ENCODE assay signal across 1 cellular context in the genomic region with DNA sequence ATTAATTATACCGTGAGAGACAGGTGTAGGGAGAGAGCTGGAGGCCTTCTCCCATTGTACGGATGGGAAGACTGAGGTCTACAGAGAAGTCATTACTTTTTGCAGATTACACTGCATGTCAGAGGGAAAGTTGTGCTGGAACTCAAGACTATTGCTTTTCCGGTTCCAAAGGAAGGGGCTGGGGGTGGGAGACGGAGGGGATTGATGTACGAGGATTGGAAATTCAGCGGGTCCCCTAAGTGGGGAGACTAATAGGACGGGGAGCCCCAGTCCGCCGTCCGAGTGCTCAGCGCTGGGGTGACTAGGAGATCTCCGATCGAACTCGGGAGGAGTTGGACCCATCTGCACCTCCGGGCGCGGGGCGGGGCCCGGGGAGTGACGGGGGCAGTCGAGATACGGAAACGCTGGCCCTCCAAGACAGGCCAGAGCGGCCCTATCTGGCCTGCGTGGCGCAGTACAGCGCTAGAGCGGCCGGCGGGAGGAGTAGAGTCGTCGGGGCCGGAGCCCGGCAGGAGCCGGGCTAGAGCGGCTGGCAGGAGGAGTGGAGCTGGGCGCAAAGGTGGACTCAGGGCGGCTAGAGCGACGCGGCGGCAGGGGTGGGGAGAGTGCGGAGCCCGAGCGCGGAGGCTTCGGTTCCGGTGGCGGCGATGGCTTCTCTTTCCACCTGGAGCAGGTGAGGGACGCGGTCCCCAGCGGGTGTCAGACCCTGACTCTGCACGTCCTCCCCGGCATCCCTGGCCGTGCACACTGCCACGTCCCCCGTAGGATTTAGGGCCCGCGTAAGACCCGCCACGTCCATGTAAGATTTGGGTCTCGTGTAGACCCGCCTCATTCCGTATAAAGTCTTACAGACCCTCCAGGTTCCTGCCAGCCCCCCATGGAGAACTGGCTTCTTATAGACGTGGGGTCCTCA.
TF ChIP-seq lines count a peak whose summit lies in the region.

No MANE protein-coding gene starts in this region.

TF ChIP-seq in K562, 482 proteins besides CTCF, POLR2A, EP300 and RAD21 (continued from another document and continues in another):
- TF ChIP-seq, protein P1, sequence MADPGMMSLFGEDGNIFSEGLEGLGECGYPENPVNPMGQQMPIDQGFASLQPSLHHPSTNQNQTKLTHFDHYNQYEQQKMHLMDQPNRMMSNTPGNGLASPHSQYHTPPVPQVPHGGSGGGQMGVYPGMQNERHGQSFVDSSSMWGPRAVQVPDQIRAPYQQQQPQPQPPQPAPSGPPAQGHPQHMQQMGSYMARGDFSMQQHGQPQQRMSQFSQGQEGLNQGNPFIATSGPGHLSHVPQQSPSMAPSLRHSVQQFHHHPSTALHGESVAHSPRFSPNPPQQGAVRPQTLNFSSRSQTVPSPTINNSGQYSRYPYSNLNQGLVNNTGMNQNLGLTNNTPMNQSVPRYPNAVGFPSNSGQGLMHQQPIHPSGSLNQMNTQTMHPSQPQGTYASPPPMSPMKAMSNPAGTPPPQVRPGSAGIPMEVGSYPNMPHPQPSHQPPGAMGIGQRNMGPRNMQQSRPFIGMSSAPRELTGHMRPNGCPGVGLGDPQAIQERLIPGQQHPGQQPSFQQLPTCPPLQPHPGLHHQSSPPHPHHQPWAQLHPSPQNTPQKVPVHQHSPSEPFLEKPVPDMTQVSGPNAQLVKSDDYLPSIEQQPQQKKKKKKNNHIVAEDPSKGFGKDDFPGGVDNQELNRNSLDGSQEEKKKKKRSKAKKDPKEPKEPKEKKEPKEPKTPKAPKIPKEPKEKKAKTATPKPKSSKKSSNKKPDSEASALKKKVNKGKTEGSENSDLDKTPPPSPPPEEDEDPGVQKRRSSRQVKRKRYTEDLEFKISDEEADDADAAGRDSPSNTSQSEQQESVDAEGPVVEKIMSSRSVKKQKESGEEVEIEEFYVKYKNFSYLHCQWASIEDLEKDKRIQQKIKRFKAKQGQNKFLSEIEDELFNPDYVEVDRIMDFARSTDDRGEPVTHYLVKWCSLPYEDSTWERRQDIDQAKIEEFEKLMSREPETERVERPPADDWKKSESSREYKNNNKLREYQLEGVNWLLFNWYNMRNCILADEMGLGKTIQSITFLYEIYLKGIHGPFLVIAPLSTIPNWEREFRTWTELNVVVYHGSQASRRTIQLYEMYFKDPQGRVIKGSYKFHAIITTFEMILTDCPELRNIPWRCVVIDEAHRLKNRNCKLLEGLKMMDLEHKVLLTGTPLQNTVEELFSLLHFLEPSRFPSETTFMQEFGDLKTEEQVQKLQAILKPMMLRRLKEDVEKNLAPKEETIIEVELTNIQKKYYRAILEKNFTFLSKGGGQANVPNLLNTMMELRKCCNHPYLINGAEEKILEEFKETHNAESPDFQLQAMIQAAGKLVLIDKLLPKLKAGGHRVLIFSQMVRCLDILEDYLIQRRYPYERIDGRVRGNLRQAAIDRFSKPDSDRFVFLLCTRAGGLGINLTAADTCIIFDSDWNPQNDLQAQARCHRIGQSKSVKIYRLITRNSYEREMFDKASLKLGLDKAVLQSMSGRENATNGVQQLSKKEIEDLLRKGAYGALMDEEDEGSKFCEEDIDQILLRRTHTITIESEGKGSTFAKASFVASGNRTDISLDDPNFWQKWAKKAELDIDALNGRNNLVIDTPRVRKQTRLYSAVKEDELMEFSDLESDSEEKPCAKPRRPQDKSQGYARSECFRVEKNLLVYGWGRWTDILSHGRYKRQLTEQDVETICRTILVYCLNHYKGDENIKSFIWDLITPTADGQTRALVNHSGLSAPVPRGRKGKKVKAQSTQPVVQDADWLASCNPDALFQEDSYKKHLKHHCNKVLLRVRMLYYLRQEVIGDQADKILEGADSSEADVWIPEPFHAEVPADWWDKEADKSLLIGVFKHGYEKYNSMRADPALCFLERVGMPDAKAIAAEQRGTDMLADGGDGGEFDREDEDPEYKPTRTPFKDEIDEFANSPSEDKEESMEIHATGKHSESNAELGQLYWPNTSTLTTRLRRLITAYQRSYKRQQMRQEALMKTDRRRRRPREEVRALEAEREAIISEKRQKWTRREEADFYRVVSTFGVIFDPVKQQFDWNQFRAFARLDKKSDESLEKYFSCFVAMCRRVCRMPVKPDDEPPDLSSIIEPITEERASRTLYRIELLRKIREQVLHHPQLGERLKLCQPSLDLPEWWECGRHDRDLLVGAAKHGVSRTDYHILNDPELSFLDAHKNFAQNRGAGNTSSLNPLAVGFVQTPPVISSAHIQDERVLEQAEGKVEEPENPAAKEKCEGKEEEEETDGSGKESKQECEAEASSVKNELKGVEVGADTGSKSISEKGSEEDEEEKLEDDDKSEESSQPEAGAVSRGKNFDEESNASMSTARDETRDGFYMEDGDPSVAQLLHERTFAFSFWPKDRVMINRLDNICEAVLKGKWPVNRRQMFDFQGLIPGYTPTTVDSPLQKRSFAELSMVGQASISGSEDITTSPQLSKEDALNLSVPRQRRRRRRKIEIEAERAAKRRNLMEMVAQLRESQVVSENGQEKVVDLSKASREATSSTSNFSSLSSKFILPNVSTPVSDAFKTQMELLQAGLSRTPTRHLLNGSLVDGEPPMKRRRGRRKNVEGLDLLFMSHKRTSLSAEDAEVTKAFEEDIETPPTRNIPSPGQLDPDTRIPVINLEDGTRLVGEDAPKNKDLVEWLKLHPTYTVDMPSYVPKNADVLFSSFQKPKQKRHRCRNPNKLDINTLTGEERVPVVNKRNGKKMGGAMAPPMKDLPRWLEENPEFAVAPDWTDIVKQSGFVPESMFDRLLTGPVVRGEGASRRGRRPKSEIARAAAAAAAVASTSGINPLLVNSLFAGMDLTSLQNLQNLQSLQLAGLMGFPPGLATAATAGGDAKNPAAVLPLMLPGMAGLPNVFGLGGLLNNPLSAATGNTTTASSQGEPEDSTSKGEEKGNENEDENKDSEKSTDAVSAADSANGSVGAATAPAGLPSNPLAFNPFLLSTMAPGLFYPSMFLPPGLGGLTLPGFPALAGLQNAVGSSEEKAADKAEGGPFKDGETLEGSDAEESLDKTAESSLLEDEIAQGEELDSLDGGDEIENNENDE (IDR thresholded peaks at IDR 0.05; ENCODE audit: low read depth, low read length) = no peak
- TF ChIP-seq ILK (tag; IDR thresholded peaks at IDR 0.05; ENCODE audit: borderline replicate concordance, low read depth) = no peak
- no peak for TF ChIP-seq ARID2 (IDR thresholded peaks at IDR 0.05)
- TF ChIP-seq CBX5 (IDR thresholded peaks at IDR 0.05; ENCODE audit: borderline replicate concordance, low read depth) = no peak
- TF ChIP-seq MTA1 (IDR thresholded peaks at IDR 0.05; ENCODE audit: borderline replicate concordance) = peak; percentile 62; the same call in 1 of the 2 replicates
- no peak for TF ChIP-seq ZKSCAN8 (CRISPR knock-in tag; IDR thresholded peaks at IDR 0.05)
- TF ChIP-seq NR4A1 (CRISPR knock-in tag; IDR thresholded peaks at IDR 0.05) = no peak
- TF ChIP-seq NR4A1 (tag; IDR thresholded peaks at IDR 0.05) = no peak
- TF ChIP-seq MAFF (IDR thresholded peaks at IDR 0.05; ENCODE audit: low read length) = no peak
- no peak for TF ChIP-seq NR1H2 (CRISPR knock-in tag; IDR thresholded peaks at IDR 0.05)
- TF ChIP-seq, protein P2, sequence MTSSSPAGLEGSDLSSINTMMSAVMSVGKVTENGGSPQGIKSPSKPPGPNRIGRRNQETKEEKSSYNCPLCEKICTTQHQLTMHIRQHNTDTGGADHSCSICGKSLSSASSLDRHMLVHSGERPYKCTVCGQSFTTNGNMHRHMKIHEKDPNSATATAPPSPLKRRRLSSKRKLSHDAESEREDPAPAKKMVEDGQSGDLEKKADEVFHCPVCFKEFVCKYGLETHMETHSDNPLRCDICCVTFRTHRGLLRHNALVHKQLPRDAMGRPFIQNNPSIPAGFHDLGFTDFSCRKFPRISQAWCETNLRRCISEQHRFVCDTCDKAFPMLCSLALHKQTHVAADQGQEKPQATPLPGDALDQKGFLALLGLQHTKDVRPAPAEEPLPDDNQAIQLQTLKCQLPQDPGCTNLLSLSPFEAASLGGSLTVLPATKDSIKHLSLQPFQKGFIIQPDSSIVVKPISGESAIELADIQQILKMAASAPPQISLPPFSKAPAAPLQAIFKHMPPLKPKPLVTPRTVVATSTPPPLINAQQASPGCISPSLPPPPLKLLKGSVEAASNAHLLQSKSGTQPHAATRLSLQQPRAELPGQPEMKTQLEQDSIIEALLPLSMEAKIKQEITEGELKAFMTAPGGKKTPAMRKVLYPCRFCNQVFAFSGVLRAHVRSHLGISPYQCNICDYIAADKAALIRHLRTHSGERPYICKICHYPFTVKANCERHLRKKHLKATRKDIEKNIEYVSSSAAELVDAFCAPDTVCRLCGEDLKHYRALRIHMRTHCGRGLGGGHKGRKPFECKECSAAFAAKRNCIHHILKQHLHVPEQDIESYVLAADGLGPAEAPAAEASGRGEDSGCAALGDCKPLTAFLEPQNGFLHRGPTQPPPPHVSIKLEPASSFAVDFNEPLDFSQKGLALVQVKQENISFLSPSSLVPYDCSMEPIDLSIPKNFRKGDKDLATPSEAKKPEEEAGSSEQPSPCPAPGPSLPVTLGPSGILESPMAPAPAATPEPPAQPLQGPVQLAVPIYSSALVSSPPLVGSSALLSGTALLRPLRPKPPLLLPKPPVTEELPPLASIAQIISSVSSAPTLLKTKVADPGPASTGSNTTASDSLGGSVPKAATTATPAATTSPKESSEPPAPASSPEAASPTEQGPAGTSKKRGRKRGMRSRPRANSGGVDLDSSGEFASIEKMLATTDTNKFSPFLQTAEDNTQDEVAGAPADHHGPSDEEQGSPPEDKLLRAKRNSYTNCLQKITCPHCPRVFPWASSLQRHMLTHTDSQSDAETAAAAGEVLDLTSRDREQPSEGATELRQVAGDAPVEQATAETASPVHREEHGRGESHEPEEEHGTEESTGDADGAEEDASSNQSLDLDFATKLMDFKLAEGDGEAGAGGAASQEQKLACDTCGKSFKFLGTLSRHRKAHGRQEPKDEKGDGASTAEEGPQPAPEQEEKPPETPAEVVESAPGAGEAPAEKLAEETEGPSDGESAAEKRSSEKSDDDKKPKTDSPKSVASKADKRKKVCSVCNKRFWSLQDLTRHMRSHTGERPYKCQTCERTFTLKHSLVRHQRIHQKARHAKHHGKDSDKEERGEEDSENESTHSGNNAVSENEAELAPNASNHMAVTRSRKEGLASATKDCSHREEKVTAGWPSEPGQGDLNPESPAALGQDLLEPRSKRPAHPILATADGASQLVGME (CRISPR knock-in tag; IDR thresholded peaks at IDR 0.05) = no peak
- TF ChIP-seq L3MBTL2 (IDR thresholded peaks at IDR 0.05) = no peak; the same call in 1 of the 2 replicates
- TF ChIP-seq, protein P3, sequence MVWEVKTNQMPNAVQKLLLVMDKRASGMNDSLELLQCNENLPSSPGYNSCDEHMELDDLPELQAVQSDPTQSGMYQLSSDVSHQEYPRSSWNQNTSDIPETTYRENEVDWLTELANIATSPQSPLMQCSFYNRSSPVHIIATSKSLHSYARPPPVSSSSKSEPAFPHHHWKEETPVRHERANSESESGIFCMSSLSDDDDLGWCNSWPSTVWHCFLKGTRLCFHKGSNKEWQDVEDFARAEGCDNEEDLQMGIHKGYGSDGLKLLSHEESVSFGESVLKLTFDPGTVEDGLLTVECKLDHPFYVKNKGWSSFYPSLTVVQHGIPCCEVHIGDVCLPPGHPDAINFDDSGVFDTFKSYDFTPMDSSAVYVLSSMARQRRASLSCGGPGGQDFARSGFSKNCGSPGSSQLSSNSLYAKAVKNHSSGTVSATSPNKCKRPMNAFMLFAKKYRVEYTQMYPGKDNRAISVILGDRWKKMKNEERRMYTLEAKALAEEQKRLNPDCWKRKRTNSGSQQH (CRISPR knock-in tag; IDR thresholded peaks at IDR 0.05) = no peak
- no peak for TF ChIP-seq ZC3H4 (CRISPR knock-in tag; IDR thresholded peaks at IDR 0.05; ENCODE audit: borderline replicate concordance)
- peak; percentile 58 for TF ChIP-seq FOSL1 (tag; conservative IDR thresholded peaks at IDR 0.05)
- TF ChIP-seq, protein P4, sequence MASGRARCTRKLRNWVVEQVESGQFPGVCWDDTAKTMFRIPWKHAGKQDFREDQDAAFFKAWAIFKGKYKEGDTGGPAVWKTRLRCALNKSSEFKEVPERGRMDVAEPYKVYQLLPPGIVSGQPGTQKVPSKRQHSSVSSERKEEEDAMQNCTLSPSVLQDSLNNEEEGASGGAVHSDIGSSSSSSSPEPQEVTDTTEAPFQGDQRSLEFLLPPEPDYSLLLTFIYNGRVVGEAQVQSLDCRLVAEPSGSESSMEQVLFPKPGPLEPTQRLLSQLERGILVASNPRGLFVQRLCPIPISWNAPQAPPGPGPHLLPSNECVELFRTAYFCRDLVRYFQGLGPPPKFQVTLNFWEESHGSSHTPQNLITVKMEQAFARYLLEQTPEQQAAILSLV (tag; IDR thresholded peaks at IDR 0.05) = 0 out of 2 replicates have a peak, but pooled peaks have one; percentile 11
- TF ChIP-seq HNRNPUL1 (IDR thresholded peaks at IDR 0.05; ENCODE audit: low read length) = no peak
- TF ChIP-seq COPS2 (conservative IDR thresholded peaks at IDR 0.05) = no peak
- TF ChIP-seq, protein P5, sequence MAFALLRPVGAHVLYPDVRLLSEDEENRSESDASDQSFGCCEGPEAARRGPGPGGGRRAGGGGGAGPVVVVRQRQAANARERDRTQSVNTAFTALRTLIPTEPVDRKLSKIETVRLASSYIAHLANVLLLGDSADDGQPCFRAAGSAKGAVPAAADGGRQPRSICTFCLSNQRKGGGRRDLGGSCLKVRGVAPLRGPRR (CRISPR knock-in tag; IDR thresholded peaks at IDR 0.05) = peak; percentile 87; the same call in 1 of the 2 replicates
- TF ChIP-seq IFI16 (CRISPR knock-in tag; IDR thresholded peaks at IDR 0.05) = no peak
- TF ChIP-seq, protein P6, sequence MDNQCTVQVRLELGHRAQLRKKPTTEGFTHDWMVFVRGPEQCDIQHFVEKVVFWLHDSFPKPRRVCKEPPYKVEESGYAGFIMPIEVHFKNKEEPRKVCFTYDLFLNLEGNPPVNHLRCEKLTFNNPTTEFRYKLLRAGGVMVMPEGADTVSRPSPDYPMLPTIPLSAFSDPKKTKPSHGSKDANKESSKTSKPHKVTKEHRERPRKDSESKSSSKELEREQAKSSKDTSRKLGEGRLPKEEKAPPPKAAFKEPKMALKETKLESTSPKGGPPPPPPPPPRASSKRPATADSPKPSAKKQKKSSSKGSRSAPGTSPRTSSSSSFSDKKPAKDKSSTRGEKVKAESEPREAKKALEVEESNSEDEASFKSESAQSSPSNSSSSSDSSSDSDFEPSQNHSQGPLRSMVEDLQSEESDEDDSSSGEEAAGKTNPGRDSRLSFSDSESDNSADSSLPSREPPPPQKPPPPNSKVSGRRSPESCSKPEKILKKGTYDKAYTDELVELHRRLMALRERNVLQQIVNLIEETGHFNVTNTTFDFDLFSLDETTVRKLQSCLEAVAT (IDR thresholded peaks at IDR 0.05) = peak; percentile 88
- no peak; the same call in 1 of the 2 replicates for TF ChIP-seq ZEB2 (IDR thresholded peaks at IDR 0.05)
- TF ChIP-seq FOXA3 (CRISPR knock-in tag; conservative IDR thresholded peaks at IDR 0.05 in 1 of 2, IDR thresholded peaks at IDR 0.05 in 1 of 2) = no peak
- TF ChIP-seq, protein P7, sequence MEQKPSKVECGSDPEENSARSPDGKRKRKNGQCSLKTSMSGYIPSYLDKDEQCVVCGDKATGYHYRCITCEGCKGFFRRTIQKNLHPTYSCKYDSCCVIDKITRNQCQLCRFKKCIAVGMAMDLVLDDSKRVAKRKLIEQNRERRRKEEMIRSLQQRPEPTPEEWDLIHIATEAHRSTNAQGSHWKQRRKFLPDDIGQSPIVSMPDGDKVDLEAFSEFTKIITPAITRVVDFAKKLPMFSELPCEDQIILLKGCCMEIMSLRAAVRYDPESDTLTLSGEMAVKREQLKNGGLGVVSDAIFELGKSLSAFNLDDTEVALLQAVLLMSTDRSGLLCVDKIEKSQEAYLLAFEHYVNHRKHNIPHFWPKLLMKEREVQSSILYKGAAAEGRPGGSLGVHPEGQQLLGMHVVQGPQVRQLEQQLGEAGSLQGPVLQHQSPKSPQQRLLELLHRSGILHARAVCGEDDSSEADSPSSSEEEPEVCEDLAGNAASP (IDR thresholded peaks at IDR 0.05) = no peak
- no peak for TF ChIP-seq KLF13 (tag; IDR thresholded peaks at IDR 0.05; ENCODE audit: borderline replicate concordance, low read depth)
- TF ChIP-seq TCF7L2 (IDR thresholded peaks at IDR 0.05; ENCODE audit: low read depth, low read length) = no peak
- no peak for TF ChIP-seq WHSC1 (IDR thresholded peaks at IDR 0.05; ENCODE audit: low read length)
- no peak for TF ChIP-seq HMG20A (CRISPR knock-in tag; conservative IDR thresholded peaks at IDR 0.05)
